15 cellular contexts compared by ENCODE assay signal in the genomic region with DNA sequence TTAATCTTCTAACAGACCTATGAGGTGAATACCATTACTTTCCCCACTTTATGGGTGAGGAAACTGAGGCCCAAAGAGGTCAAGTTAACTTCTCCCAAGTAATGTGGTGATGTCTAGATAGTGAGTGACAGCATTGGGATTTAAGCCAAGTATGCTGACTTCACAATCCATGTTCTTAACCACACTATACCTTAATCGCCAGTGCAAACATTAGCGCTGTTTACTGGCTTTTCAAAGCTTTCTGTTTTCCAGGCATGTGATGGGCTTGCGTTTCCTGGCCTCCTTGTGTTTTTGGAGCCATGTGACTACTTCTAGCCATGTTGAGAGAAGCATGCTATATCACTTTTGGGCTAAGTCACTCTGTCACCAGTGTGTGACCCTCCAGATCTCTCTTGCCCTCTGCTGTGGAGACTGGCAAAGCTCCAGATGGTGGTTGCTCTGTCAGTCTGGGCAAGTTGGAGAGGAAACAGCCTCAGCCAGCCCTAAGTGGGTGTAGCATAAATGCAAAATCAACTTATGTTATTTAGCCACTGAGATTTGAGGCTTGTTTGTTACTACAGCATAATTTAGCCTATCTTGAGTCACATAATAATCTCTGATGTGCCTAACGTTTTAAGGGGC.
DNase-seq lines count a peak whose midpoint lies in the region; ATAC-seq and TF ChIP-seq lines count a peak whose summit lies in the region.
"Had no signal": no experiment of that assay in that cellular context is flagged by ENCODE, and none has a peak within 500 bp of the region (broad histone marks: within the 10 kb centered on the region; RNA-seq: fewer than 3 reads in every experiment).

No MANE protein-coding gene starts in this region.

- no peak overlapping the region for H3K4me3 ChIP-seq in upper lobe of right lung
- H3K4me3 ChIP-seq: esophagus squamous epithelium, ovary had no signal

- DNase-seq in Right ventricle myocardium superior = no peak
- DNase-seq in cardiac septum (ENCODE audit: low spot score) = no peak
- peak; percentile 54 for DNase-seq in NCI-H2196 treated with DMSO at 0.1 percent for 48 hours (lab: John Stamatoyannopoulos, UW; ENCODE audit: unreplicated experiment)
- DNase-seq in upper lobe of right lung = no peak
- no peak for DNase-seq in head of caudate nucleus
- DNase-seq in activated naive CD4-positive, alpha-beta T cell treated with anti-CD3 and anti-CD28 coated beads, Interleukin-2, amount 50 U/mL, for 16 hours = no peak
- DNase-seq: activated CD4-positive, alpha-beta memory T cell treated with anti-CD3 and anti-CD28 coated beads for 36 hours; activated gamma-delta T cell; esophagus squamous epithelium; Kasumi-1; ovary; stimulated activated naive B cell treated with anti-CD40 and anti-IgM and Interleukin-4, amounts not matched to agents 10 μg/mL and 1 μg/mL and 100 μg/mL, for 72 hours; T-helper 1 cell had no signal

- H3K27me3 ChIP-seq in upper lobe of right lung = no peaks in the 10 kb centered on the region
- H3K27me3 ChIP-seq: esophagus squamous epithelium, ovary had no signal

- intact Hi-C loops in Right ventricle myocardium superior (cut with DNase I) = no loop called here
- intact Hi-C loops in cardiac septum (cut with DNase I) = no loop called here
- intact Hi-C loops in upper lobe of right lung (cut with DNase I) = no loop called here
- intact Hi-C loops in head of caudate nucleus (cut with DNase I) = no loop called here

- no peak for TF ChIP-seq CTCF in VCaP (conservative IDR thresholded peaks at IDR 0.05)
- no peak for TF ChIP-seq CTCF in upper lobe of right lung (IDR thresholded peaks at IDR 0.05)

- H3K27ac ChIP-seq in VCaP (peak overlapping the region; percentile 61; the same call in 1 of the 2 replicates), upper lobe of right lung (no peak overlapping the region)
- H3K27ac ChIP-seq: esophagus squamous epithelium, ovary had no signal

- H3K4me1 ChIP-seq in upper lobe of right lung = no peaks in the 10 kb centered on the region

- H3K36me3 ChIP-seq in upper lobe of right lung = no peaks in the 10 kb centered on the region
- H3K36me3 ChIP-seq: esophagus squamous epithelium, ovary had no signal

- ATAC-seq in Right ventricle myocardium superior (ENCODE audit: poor library complexity) = peak; percentile 57
- peak; percentile 15 for ATAC-seq in upper lobe of right lung
- ATAC-seq in GM18858 (IDR thresholded peaks at IDR 0.05; ENCODE audit: unreplicated experiment) = no peak
- ATAC-seq: stimulated activated naive B cell treated with anti-CD40 and anti-IgM and Interleukin-4, amounts not matched to agents 10 μg/mL and 1 μg/mL and 100 μg/mL, for 72 hours had no signal

- H3K9me3 ChIP-seq in upper lobe of right lung = no peaks in the 10 kb centered on the region
- H3K9me3 ChIP-seq: esophagus squamous epithelium, ovary had no signal
